In the genomic region with DNA sequence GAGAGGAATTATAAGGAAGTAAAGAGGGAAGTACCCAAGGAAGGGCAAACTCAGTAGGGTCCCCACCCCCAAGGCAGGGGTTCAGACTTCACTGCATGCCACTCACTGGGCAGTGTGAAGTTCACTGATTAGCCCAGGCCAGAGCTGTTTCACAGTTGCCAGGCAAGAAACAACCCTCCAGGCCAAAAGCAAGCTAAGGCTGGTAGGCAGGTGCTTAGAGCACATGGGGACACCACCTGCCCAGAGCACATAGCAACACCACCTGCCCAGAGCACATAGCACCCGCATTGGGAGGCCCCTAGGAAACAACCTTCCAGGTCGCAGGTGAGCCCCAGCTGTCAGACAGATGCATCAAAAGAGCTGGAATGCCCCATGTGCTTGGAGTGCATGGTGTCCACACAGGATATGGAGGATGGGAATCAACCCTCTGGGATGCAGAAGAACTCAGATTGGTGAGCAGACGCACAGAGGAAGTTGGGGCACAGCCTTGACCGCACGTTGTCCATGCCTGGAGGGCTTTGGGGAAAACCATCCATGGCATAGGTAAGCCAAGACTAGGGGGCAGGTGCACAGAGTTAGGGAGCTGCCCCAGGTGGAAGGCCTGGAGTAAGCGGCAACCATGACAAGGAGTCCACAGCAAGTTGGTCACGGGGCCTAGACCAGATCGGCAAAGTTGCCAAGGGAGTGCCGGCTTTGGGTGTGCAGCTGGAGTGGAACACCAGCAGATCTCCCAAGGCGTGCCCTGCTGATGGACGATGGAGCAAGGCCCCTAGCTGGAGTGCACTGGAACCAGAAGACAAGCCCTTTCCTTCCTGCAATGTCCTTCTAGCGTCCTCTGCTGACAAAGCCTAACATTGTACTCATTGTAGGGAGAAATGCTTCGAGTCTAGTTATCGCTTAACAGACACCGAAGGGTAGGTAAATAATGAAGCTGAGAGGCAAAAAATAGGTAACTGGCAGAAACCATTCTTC, we compare ENCODE assay signal across 9 cellular contexts. TPM values are rescaled to one million over a fixed set of nuclear protein-coding genes. Genes with fewer than 3 reads are reported as not detected.
DNase-seq lines count a peak whose midpoint lies in the region; ATAC-seq and TF ChIP-seq lines count a peak whose summit lies in the region.
"Had no signal": no experiment of that assay in that cellular context is flagged by ENCODE, and none has a peak within 500 bp of the region (broad histone marks: within the 10 kb centered on the region; RNA-seq: fewer than 3 reads in every experiment).

No MANE protein-coding gene starts in this region.

- H3K27ac ChIP-seq in liver (ENCODE audit: low read depth in 1 of 2, low read length in 2 of 2), result no peak overlapping the region
- no peak overlapping the region for H3K27ac ChIP-seq in naive thymus-derived CD4-positive, alpha-beta T cell (ENCODE audit: low read depth, low read length)
- H3K27ac ChIP-seq: skin epidermis had no signal

- H3K4me1 ChIP-seq in liver (ENCODE audit: control insufficient read depth in 4 of 4, insufficient read depth in 4 of 4, low read length in 3 of 4), result peaks cover 0 to 11% (median 7%) of the 10 kb centered on the region in 4 donors
- no peaks in the 10 kb centered on the region for H3K4me1 ChIP-seq in naive thymus-derived CD4-positive, alpha-beta T cell (ENCODE audit: control insufficient read depth in 2 of 2, insufficient read depth in 2 of 2, low read length in 2 of 2)

- intact Hi-C loops in naive thymus-derived CD4-positive, alpha-beta T cell (cut with micrococcal nuclease), result loop anchor here (1.0 to 5.0 kb wide), 7 partner anchors 22 to 609 kb away; a partner anchor contains a TSS

- H3K36me3 ChIP-seq in liver (ENCODE audit: control insufficient read depth in 4 of 4, insufficient read depth in 3 of 4, low read depth in 1 of 4, low read length in 3 of 4), result no peaks in the 10 kb centered on the region
- H3K36me3 ChIP-seq in naive thymus-derived CD4-positive, alpha-beta T cell (ENCODE audit: control insufficient read depth in 2 of 3, insufficient read depth in 3 of 3, low read length in 3 of 3), result no peaks in the 10 kb centered on the region

- CTCF ChIA-PET in naive thymus-derived CD4-positive, alpha-beta T cell (lab: Charles Lee), result interaction anchor here (0.8 to 7.2 kb wide), 16 partner anchors 9 to 553 kb away, joined by 3 to 184 read pairs (median 5); a partner anchor contains a TSS

- DNase-seq in ELR (ENCODE audit: low read depth) (peak; percentile 44), Kasumi-1 (lab: John Stamatoyannopoulos, UW) (peak; percentile 16), amniotic epithelial cell (ENCODE audit: low read depth) (peak; percentile 55)
- no peak for DNase-seq in natural killer cell treated with Interleukin-12 subunit alpha and Interleukin-12 subunit beta and Interleukin-15 and Interleukin-18, amount 100 ng/mL, for 72 hours (ENCODE audit: low spot score)
- DNase-seq in naive thymus-derived CD4-positive, alpha-beta T cell, result no peak

- peak; percentile 31 for TF ChIP-seq CTCF in liver (IDR thresholded peaks at IDR 0.05; ENCODE audit: low read depth, low read length, missing input control)

- no peaks in the 10 kb centered on the region for H3K9me3 ChIP-seq in liver (ENCODE audit: control insufficient read depth in 4 of 4, low read length in 3 of 4)
- no peaks in the 10 kb centered on the region for H3K9me3 ChIP-seq in naive thymus-derived CD4-positive, alpha-beta T cell (ENCODE audit: control insufficient read depth in 2 of 3, low read length in 3 of 3)

- H3K27me3 ChIP-seq in liver (ENCODE audit: control insufficient read depth in 4 of 4, insufficient read depth in 4 of 4, low read length in 3 of 4), result no peaks in the 10 kb centered on the region
- no peaks in the 10 kb centered on the region for H3K27me3 ChIP-seq in naive thymus-derived CD4-positive, alpha-beta T cell (ENCODE audit: control insufficient read depth in 2 of 2, insufficient read depth in 2 of 2, low read length in 2 of 2)

- no peak overlapping the region for H3K4me3 ChIP-seq in liver (ENCODE audit: low read depth in 1 of 3, low read length in 3 of 3)
- H3K4me3 ChIP-seq in naive thymus-derived CD4-positive, alpha-beta T cell (ENCODE audit: low read length), result no peak overlapping the region
- H3K4me3 ChIP-seq: skin epidermis had no signal

- H3K27me3 Mint-ChIP-seq in natural killer cell treated with Interleukin-12 subunit alpha and Interleukin-12 subunit beta and Interleukin-15 and Interleukin-18, amount 100 ng/mL, for 72 hours, result no peaks in the 10 kb centered on the region
- no peaks in the 10 kb centered on the region for H3K27me3 Mint-ChIP-seq in naive thymus-derived CD4-positive, alpha-beta T cell

- H3K36me3 Mint-ChIP-seq in natural killer cell treated with Interleukin-12 subunit alpha and Interleukin-12 subunit beta and Interleukin-15 and Interleukin-18, amount 100 ng/mL, for 72 hours, result no peaks in the 10 kb centered on the region
- H3K36me3 Mint-ChIP-seq in naive thymus-derived CD4-positive, alpha-beta T cell, result peaks cover 0 to under 1% (median 0%) of the 10 kb centered on the region in 5 donors

- WGBS in liver, result 75% methylated on average over 15 of the region's 15 CpGs

- H3K9ac ChIP-seq in liver (ENCODE audit: low read depth in 1 of 2, low read length in 2 of 2), result no peak overlapping the region

- no peaks in the 10 kb centered on the region for H3K9me3 Mint-ChIP-seq in natural killer cell treated with Interleukin-12 subunit alpha and Interleukin-12 subunit beta and Interleukin-15 and Interleukin-18, amount 100 ng/mL, for 72 hours
- H3K9me3 Mint-ChIP-seq in naive thymus-derived CD4-positive, alpha-beta T cell, result peaks cover 0 to 1% (median 0%) of the 10 kb centered on the region in 11 donors

- POLR2A ChIA-PET in naive thymus-derived CD4-positive, alpha-beta T cell (lab: Charles Lee), result interaction anchor here (2.9 to 6.5 kb wide), 2 partner anchors 22 to 49 kb away, joined by 14 to 70 read pairs; a partner anchor contains a TSS

- TF ChIP-seq RAD21 in liver (IDR thresholded peaks at IDR 0.05), result peak; percentile 54 to 76

- H3K4me1 Mint-ChIP-seq in natural killer cell treated with Interleukin-12 subunit alpha and Interleukin-12 subunit beta and Interleukin-15 and Interleukin-18, amount 100 ng/mL, for 72 hours (ENCODE audit: low read depth in 2 of 2), result peaks cover 3 to 7% of the 10 kb centered on the region in 2 donors
- peaks cover 0 to 9% (median 7%) of the 10 kb centered on the region in 7 donors for H3K4me1 Mint-ChIP-seq in naive thymus-derived CD4-positive, alpha-beta T cell

- H3K27ac Mint-ChIP-seq in natural killer cell treated with Interleukin-12 subunit alpha and Interleukin-12 subunit beta and Interleukin-15 and Interleukin-18, amount 100 ng/mL, for 72 hours, result no peak overlapping the region
- peak overlapping the region in 1 of 9 donors; percentile 30 for H3K27ac Mint-ChIP-seq in naive thymus-derived CD4-positive, alpha-beta T cell

- H3K4me3 Mint-ChIP-seq in natural killer cell treated with Interleukin-12 subunit alpha and Interleukin-12 subunit beta and Interleukin-15 and Interleukin-18, amount 100 ng/mL, for 72 hours, result no peak overlapping the region
- no peak overlapping the region for H3K4me3 Mint-ChIP-seq in naive thymus-derived CD4-positive, alpha-beta T cell

- ATAC-seq in GM18907 (IDR thresholded peaks at IDR 0.05; ENCODE audit: unreplicated experiment), result no peak
- ATAC-seq in HG02759 (IDR thresholded peaks at IDR 0.05; ENCODE audit: unreplicated experiment), result no peak
- no peak for ATAC-seq in natural killer cell treated with Interleukin-12 subunit alpha and Interleukin-12 subunit beta and Interleukin-15 and Interleukin-18, amount 100 ng/mL, for 72 hours
- ATAC-seq in naive thymus-derived CD4-positive, alpha-beta T cell, result no peak

TF ChIP-seq in liver, 16 proteins besides CTCF, POLR2A, EP300 and RAD21:
- TF ChIP-seq HNF4A (conservative IDR thresholded peaks at IDR 0.05) (peak in 1 of 2 donors; percentile 12), RXRA (IDR thresholded peaks at IDR 0.05) (no peak)

RNA-seq across cellular contexts. Expression of a gene that starts 7.8 kb away (rescaled TPM):
- 1 to 10 TPM; 3.3 to 3.8 TPM for total RNA-seq in liver
- polyA plus RNA-seq in liver, result 1 to 10 TPM; 2.3 to 4.0 TPM
- 10 to 100 TPM; 17.7 to 18.2 TPM for total RNA-seq in natural killer cell treated with Interleukin-12 subunit alpha and Interleukin-12 subunit beta and Interleukin-15 and Interleukin-18, amount 100 ng/mL, for 72 hours
- 10 to 100 TPM in 2 of 5 experiments, 1 to 10 TPM in 3; 4.7 to 17.2 (median 9.2) TPM for total RNA-seq in naive thymus-derived CD4-positive, alpha-beta T cell
- polyA plus RNA-seq in naive thymus-derived CD4-positive, alpha-beta T cell, result 10 to 100 TPM; 34.7 to 35.8 TPM

RNA-seq across cellular contexts. Expression of a gene that starts 22.4 kb away (rescaled TPM):
- 10 to 100 TPM; 13.5 to 19.7 TPM for total RNA-seq in liver
- polyA plus RNA-seq in liver, result 10 to 100 TPM; 28.8 to 39.6 TPM
- 100 to 1,000 TPM in 1 of 2 donors, 10 to 100 TPM in 1; 56.1 to 107 TPM for total RNA-seq in natural killer cell treated with Interleukin-12 subunit alpha and Interleukin-12 subunit beta and Interleukin-15 and Interleukin-18, amount 100 ng/mL, for 72 hours
- total RNA-seq in naive thymus-derived CD4-positive, alpha-beta T cell, result 10 to 100 TPM; 54.6 to 65.1 (median 59.9) TPM
- 10 to 100 TPM; 42.9 to 49.3 TPM for polyA plus RNA-seq in naive thymus-derived CD4-positive, alpha-beta T cell

RNA-seq across cellular contexts. Expression of a gene that starts 22.9 kb away (rescaled TPM):
- total RNA-seq in liver, result 10 to 100 TPM; 22.2 to 36.5 TPM
- 10 to 100 TPM; 20.2 to 34.6 TPM for polyA plus RNA-seq in liver
- 100 to 1,000 TPM in 1 of 2 donors, 10 to 100 TPM in 1; 33.0 to 112 TPM for total RNA-seq in natural killer cell treated with Interleukin-12 subunit alpha and Interleukin-12 subunit beta and Interleukin-15 and Interleukin-18, amount 100 ng/mL, for 72 hours
- 10 to 100 TPM; 37.9 to 47.6 (median 44.2) TPM for total RNA-seq in naive thymus-derived CD4-positive, alpha-beta T cell
- polyA plus RNA-seq in naive thymus-derived CD4-positive, alpha-beta T cell, result 10 to 100 TPM; 62.7 to 73.8 TPM

RNA-seq across cellular contexts. Expression of a gene that starts 45.2 kb away (rescaled TPM):
- 10 to 100 TPM; 21.0 to 23.3 TPM for total RNA-seq in liver
- polyA plus RNA-seq in liver, result 10 to 100 TPM; 12.5 to 23.7 TPM
- total RNA-seq in natural killer cell treated with Interleukin-12 subunit alpha and Interleukin-12 subunit beta and Interleukin-15 and Interleukin-18, amount 100 ng/mL, for 72 hours, result 100 to 1,000 TPM; 101 to 132 TPM
- 100 to 1,000 TPM in 4 of 5 experiments, 10 to 100 TPM in 1; 96.0 to 174 (median 113) TPM for total RNA-seq in naive thymus-derived CD4-positive, alpha-beta T cell
- 10 to 100 TPM; 27.5 to 35.3 TPM for polyA plus RNA-seq in naive thymus-derived CD4-positive, alpha-beta T cell

RNA-seq across cellular contexts. Expression of a gene that starts 45.4 kb away (rescaled TPM):
- 10 to 100 TPM; 25.5 to 32.2 TPM for total RNA-seq in liver
- 10 to 100 TPM; 28.1 to 46.9 TPM for polyA plus RNA-seq in liver
- total RNA-seq in natural killer cell treated with Interleukin-12 subunit alpha and Interleukin-12 subunit beta and Interleukin-15 and Interleukin-18, amount 100 ng/mL, for 72 hours, result 10 to 100 TPM; 63.3 to 69.0 TPM
- 10 to 100 TPM; 36.1 to 56.6 (median 48.2) TPM for total RNA-seq in naive thymus-derived CD4-positive, alpha-beta T cell
- 100 to 1,000 TPM; 100 to 116 TPM for polyA plus RNA-seq in naive thymus-derived CD4-positive, alpha-beta T cell

Comparison
In these comparisons a context has a peak if more than half of its experiments do, and no peak if none do; other contexts are left out.
1. DNase-seq: peak in ELR (single experiment), Kasumi-1 (2 of 2) and amniotic epithelial cell (single experiment); none in natural killer cell treated with Interleukin-12 subunit alpha and Interleukin-12 subunit beta and Interleukin-15 and Interleukin-18, amount 100 ng/mL, for 72 hours (single experiment) and naive thymus-derived CD4-positive, alpha-beta T cell (0 of 9).